In the genomic region with DNA sequence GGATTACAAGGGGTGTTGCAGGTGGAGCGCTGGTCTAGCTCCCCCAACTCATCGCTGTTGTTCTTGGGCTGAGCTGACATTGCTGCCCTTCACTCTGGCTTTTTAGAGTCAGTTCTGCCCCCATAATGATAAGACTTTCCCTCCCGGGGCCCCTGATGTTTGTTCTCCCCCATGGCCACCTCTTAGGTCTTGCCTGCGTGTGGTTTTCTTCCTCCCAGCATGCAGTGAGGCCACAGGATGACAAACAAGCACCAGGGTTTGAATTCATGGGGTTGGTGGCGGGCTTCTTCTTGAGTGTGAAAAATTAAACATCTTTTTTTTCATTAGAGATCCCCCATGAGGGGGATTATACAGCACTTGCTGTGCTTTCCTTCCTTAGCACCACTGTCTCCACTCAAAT, we compare ENCODE assay signal across 1 cellular context.
TF ChIP-seq lines count a peak whose summit lies in the region.

No MANE protein-coding gene starts in this region.

TF ChIP-seq in H1, 55 proteins besides CTCF, POLR2A, EP300 and RAD21:
- TF ChIP-seq BCL11A (IDR thresholded peaks at IDR 0.05; ENCODE audit: low read depth in 2 of 2, low read length in 2 of 2) (no peak), TAF1 (IDR thresholded peaks at IDR 0.05; ENCODE audit: low read depth, low read length) (no peak), CHD2 (IDR thresholded peaks at IDR 0.05; ENCODE audit: low read length) (no peak), HDAC6 (IDR thresholded peaks at IDR 0.05; ENCODE audit: low read depth, low read length) (no peak), ZNF274 (IDR thresholded peaks at IDR 0.05; ENCODE audit: borderline replicate concordance, extremely low read depth, low read length) (no peak), CBX8 (IDR thresholded peaks at IDR 0.05; ENCODE audit: borderline replicate concordance, low read depth, low read length) (no peak), SIN3A (conservative IDR thresholded peaks at IDR 0.05 in 1 of 2, IDR thresholded peaks at IDR 0.05 in 1 of 2; ENCODE audit: low read depth in 1 of 2, low read length in 2 of 2) (no peak), SAP30 (IDR thresholded peaks at IDR 0.05; ENCODE audit: insufficient read depth, insufficient replicate concordance, low read length) (no peak), TBP (IDR thresholded peaks at IDR 0.05; ENCODE audit: low read depth, low read length) (no peak), CREB1 (IDR thresholded peaks at IDR 0.05) (no peak)
- TF ChIP-seq, protein P1, sequence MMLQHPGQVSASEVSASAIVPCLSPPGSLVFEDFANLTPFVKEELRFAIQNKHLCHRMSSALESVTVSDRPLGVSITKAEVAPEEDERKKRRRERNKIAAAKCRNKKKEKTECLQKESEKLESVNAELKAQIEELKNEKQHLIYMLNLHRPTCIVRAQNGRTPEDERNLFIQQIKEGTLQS (IDR thresholded peaks at IDR 0.05; ENCODE audit: insufficient read depth, low read depth, low read length), result no peak
- TF ChIP-seq, protein P2, sequence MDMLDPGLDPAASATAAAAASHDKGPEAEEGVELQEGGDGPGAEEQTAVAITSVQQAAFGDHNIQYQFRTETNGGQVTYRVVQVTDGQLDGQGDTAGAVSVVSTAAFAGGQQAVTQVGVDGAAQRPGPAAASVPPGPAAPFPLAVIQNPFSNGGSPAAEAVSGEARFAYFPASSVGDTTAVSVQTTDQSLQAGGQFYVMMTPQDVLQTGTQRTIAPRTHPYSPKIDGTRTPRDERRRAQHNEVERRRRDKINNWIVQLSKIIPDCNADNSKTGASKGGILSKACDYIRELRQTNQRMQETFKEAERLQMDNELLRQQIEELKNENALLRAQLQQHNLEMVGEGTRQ (IDR thresholded peaks at IDR 0.05; ENCODE audit: low read length), result no peak
